In genomic region chr6:17414395-17414794, GRCh38 we compare ENCODE assay signal across 1 cellular context. TPM values are rescaled to one million over a fixed set of nuclear protein-coding genes. Genes with fewer than 3 reads are reported as not detected.
"Had no signal": no experiment of that assay in that cellular context is flagged by ENCODE, and none has a peak within 500 bp of the region (broad histone marks: within the 10 kb centered on the region; RNA-seq: fewer than 3 reads in every experiment).

No MANE protein-coding gene starts in this region.

RNA-seq across cellular contexts. Expression of gene CAP2, which starts 21.0 kb away (rescaled TPM):
- total RNA-seq: natural killer cell had no signal
